In the genomic region with DNA sequence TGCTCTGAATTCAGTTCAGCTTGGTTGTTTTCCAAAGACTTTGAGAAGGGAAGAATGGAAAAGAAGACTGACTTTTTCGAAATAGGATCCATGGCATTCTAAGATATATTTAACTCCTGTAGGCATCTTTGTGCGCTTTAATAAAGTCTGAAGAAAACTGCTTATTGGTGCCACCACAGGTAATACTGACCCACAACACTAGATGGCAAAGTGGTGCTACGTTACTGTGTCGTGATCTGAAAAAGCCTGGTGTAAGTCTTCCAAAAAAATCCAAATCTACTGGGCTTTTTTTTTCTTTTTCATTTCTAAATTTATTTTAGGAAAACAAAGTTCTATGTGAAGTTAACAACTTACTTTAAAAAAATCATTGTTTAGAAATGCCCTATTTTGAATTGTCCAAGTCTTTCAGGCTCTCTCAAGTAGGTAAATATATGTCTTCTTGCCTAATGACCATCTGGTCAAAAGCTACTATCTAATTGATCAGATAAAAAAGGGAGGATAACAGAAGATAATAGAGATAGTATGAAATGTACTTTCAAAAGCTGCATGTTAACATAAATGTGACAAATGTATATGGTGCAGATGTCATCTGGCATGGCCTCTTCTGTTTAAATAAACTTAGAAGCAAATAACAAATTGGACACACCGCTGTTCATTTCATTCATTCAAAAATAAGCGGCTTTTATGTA, we compare ENCODE assay signal across 8 cellular contexts. TPM values are rescaled to one million over a fixed set of nuclear protein-coding genes. Genes with fewer than 3 reads are reported as not detected.
DNase-seq lines count a peak whose midpoint lies in the region; ATAC-seq and TF ChIP-seq lines count a peak whose summit lies in the region.

No MANE protein-coding gene starts in this region.

- no peak overlapping the region for H3K4me3 Mint-ChIP-seq in natural killer cell
- no peak overlapping the region for H3K4me3 Mint-ChIP-seq in natural killer cell treated with Interleukin-12 subunit alpha and Interleukin-12 subunit beta and Interleukin-15 and Interleukin-18, amount 100 ng/mL, for 72 hours
- no peak overlapping the region for H3K4me3 Mint-ChIP-seq in T-helper 17 cell
- H3K4me3 Mint-ChIP-seq in endothelial cell (ENCODE audit: unreplicated experiment), result no peak overlapping the region
- H3K4me3 Mint-ChIP-seq in naive thymus-derived CD8-positive, alpha-beta T cell, result no peak overlapping the region

- DNase-seq in natural killer cell (no peak), NB4 (ENCODE audit: low read depth) (peak; percentile 62), T-helper 17 cell (peak in 1 of 3 donors; percentile 14), endothelial cell (ENCODE audit: low spot score) (peak; percentile 21), NCI-H774 (lab: John Stamatoyannopoulos, UW) (no peak), epidermal melanocyte (ENCODE audit: insufficient read length, low spot score) (no peak)
- DNase-seq in natural killer cell treated with Interleukin-12 subunit alpha and Interleukin-12 subunit beta and Interleukin-15 and Interleukin-18, amount 100 ng/mL, for 72 hours (ENCODE audit: low spot score), result no peak
- DNase-seq in naive thymus-derived CD8-positive, alpha-beta T cell, result peak in 8 of 10 donors; percentile 6 to 59 (median 26)

- TF ChIP-seq CTCF in natural killer cell (IDR thresholded peaks at IDR 0.05), result peak; percentile 40
- TF ChIP-seq CTCF in NB4 (IDR thresholded peaks at IDR 0.05; ENCODE audit: low read depth, low read length), result peak; percentile 50
- TF ChIP-seq CTCF in endothelial cell (IDR thresholded peaks at IDR 0.05; ENCODE audit: unreplicated experiment), result peak; percentile 68

- H3K36me3 Mint-ChIP-seq in natural killer cell (no peaks in the 10 kb centered on the region), T-helper 17 cell (ENCODE audit: low read depth) (peaks cover 5% of the 10 kb centered on the region), endothelial cell (ENCODE audit: low read depth, unreplicated experiment) (no peaks in the 10 kb centered on the region)
- no peaks in the 10 kb centered on the region for H3K36me3 Mint-ChIP-seq in natural killer cell treated with Interleukin-12 subunit alpha and Interleukin-12 subunit beta and Interleukin-15 and Interleukin-18, amount 100 ng/mL, for 72 hours
- no peaks in the 10 kb centered on the region for H3K36me3 Mint-ChIP-seq in naive thymus-derived CD8-positive, alpha-beta T cell

- H3K27me3 Mint-ChIP-seq in natural killer cell (ENCODE audit: low read depth in 2 of 2) (peaks cover 12 to 26% of the 10 kb centered on the region in 2 donors), T-helper 17 cell (no peaks in the 10 kb centered on the region), endothelial cell (ENCODE audit: unreplicated experiment) (no peaks in the 10 kb centered on the region)
- peaks cover 9 to 27% of the 10 kb centered on the region in 2 donors for H3K27me3 Mint-ChIP-seq in natural killer cell treated with Interleukin-12 subunit alpha and Interleukin-12 subunit beta and Interleukin-15 and Interleukin-18, amount 100 ng/mL, for 72 hours
- H3K27me3 Mint-ChIP-seq in naive thymus-derived CD8-positive, alpha-beta T cell, result peaks cover 0 to 6% (median 0%) of the 10 kb centered on the region in 5 donors

- H3K4me3 ChIP-seq in NB4 (ENCODE audit: low read depth, low read length), result no peak overlapping the region

- H3K9me3 ChIP-seq in T-helper 17 cell (ENCODE audit: control insufficient read depth, low read length, poor library complexity, severe bottlenecking), result no peaks in the 10 kb centered on the region

- intact Hi-C loops in natural killer cell (cut with micrococcal nuclease), result loop anchor here (1.0 kb wide), 2 partner anchors 231 to 395 kb away; no protein-coding TSS in a partner anchor

- H3K4me1 Mint-ChIP-seq in natural killer cell, result no peaks in the 10 kb centered on the region
- H3K4me1 Mint-ChIP-seq in natural killer cell treated with Interleukin-12 subunit alpha and Interleukin-12 subunit beta and Interleukin-15 and Interleukin-18, amount 100 ng/mL, for 72 hours (ENCODE audit: low read depth in 2 of 2), result no peaks in the 10 kb centered on the region
- H3K4me1 Mint-ChIP-seq in T-helper 17 cell, result peaks cover 4% of the 10 kb centered on the region
- H3K4me1 Mint-ChIP-seq in endothelial cell (ENCODE audit: unreplicated experiment), result no peaks in the 10 kb centered on the region
- H3K4me1 Mint-ChIP-seq in naive thymus-derived CD8-positive, alpha-beta T cell, result no peaks in the 10 kb centered on the region

- POLR2A ChIA-PET in naive thymus-derived CD8-positive, alpha-beta T cell (lab: Charles Lee), result no interaction called here

- H3K27ac Mint-ChIP-seq in natural killer cell (no peak overlapping the region), T-helper 17 cell (no peak overlapping the region), endothelial cell (ENCODE audit: unreplicated experiment) (no peak overlapping the region)
- no peak overlapping the region for H3K27ac Mint-ChIP-seq in natural killer cell treated with Interleukin-12 subunit alpha and Interleukin-12 subunit beta and Interleukin-15 and Interleukin-18, amount 100 ng/mL, for 72 hours
- H3K27ac Mint-ChIP-seq in naive thymus-derived CD8-positive, alpha-beta T cell, result no peak overlapping the region

- no peak for TF ChIP-seq POLR2A in NB4 (IDR thresholded peaks at IDR 0.05; ENCODE audit: extremely low read depth, insufficient read length)

- ATAC-seq in natural killer cell, result peak in 2 of 3 donors; percentile 49 to 72
- no peak for ATAC-seq in natural killer cell treated with Interleukin-12 subunit alpha and Interleukin-12 subunit beta and Interleukin-15 and Interleukin-18, amount 100 ng/mL, for 72 hours
- peak; percentile 51 for ATAC-seq in T-helper 17 cell
- ATAC-seq in naive thymus-derived CD8-positive, alpha-beta T cell, result peak; percentile 42 to 47

- no peaks in the 10 kb centered on the region for H3K9me3 Mint-ChIP-seq in natural killer cell
- H3K9me3 Mint-ChIP-seq in natural killer cell treated with Interleukin-12 subunit alpha and Interleukin-12 subunit beta and Interleukin-15 and Interleukin-18, amount 100 ng/mL, for 72 hours, result no peaks in the 10 kb centered on the region
- no peaks in the 10 kb centered on the region for H3K9me3 Mint-ChIP-seq in endothelial cell (ENCODE audit: unreplicated experiment)
- no peaks in the 10 kb centered on the region for H3K9me3 Mint-ChIP-seq in naive thymus-derived CD8-positive, alpha-beta T cell

RNA-seq across cellular contexts. Expression of a gene that starts 47.0 kb away (rescaled TPM):
- 10 to 100 TPM in 2 of 3 donors, 1 to 10 TPM in 1; 7.2 to 19.1 (median 14.4) TPM for total RNA-seq in natural killer cell
- total RNA-seq in natural killer cell treated with Interleukin-12 subunit alpha and Interleukin-12 subunit beta and Interleukin-15 and Interleukin-18, amount 100 ng/mL, for 72 hours, result 10 to 100 TPM; 24.5 to 34.7 TPM
- 10 to 100 TPM; 33.0 to 43.5 TPM for total RNA-seq in T-helper 17 cell
- 25.3 TPM for total RNA-seq in endothelial cell (ENCODE audit: unreplicated experiment)
- 10 to 100 TPM; 42.7 to 45.6 TPM for total RNA-seq in naive thymus-derived CD8-positive, alpha-beta T cell
- polyA plus RNA-seq in naive thymus-derived CD8-positive, alpha-beta T cell, result 10 to 100 TPM; 12.6 to 18.8 (median 16.4) TPM

Comparison
In these comparisons a context has a peak if more than half of its experiments do, and no peak if none do; other contexts are left out.
1. ATAC-seq: peak in natural killer cell (2 of 3), T-helper 17 cell (single experiment) and naive thymus-derived CD8-positive, alpha-beta T cell (2 of 2); none in natural killer cell treated with Interleukin-12 subunit alpha and Interleukin-12 subunit beta and Interleukin-15 and Interleukin-18, amount 100 ng/mL, for 72 hours (0 of 2).
2. DNase-seq: peak in NB4 (single experiment), endothelial cell (single experiment) and naive thymus-derived CD8-positive, alpha-beta T cell (8 of 10); none in natural killer cell (single experiment), natural killer cell treated with Interleukin-12 subunit alpha and Interleukin-12 subunit beta and Interleukin-15 and Interleukin-18, amount 100 ng/mL, for 72 hours (single experiment), NCI-H774 (single experiment) and epidermal melanocyte (single experiment).
3. Peak in every context shown above with its lines, with median percentiles within 50 percentile points of each other: CTCF ChIP-seq.